ENCODE assay signal across 37 cellular contexts in genomic region chr2:18399601-18400000, GRCh38.
"Had no signal": no experiment of that assay in that cellular context is flagged by ENCODE, and none has a peak within 500 bp of the region (broad histone marks: within the 10 kb centered on the region; RNA-seq: fewer than 3 reads in every experiment).

No MANE protein-coding gene starts in this region.

- H3K36me3 Mint-ChIP-seq: activated naive CD4-positive, alpha-beta T cell treated with anti-CD3 and anti-CD28 coated beads, Interleukin-2, amount 10 ng/mL, durations not matched to agents 7 days and 5 days; immature natural killer cell; naive thymus-derived CD8-positive, alpha-beta T cell; stimulated activated naive B cell treated with anti-CD40 and anti-IgM and Interleukin-4, amounts not matched to agents 10 μg/mL and 1 μg/mL and 100 μg/mL, for 72 hours had no signal

- H3K27me3 ChIP-seq: cardiac muscle cell, colonic mucosa, esophagus squamous epithelium, gastrocnemius medialis, pancreas, sigmoid colon, stomach, thyroid gland, upper lobe of right lung had no signal

- H3K27me3 Mint-ChIP-seq: activated naive CD4-positive, alpha-beta T cell treated with anti-CD3 and anti-CD28 coated beads, Interleukin-2, amount 10 ng/mL, durations not matched to agents 7 days and 5 days had no signal

- H3K9me3 Mint-ChIP-seq: activated CD4-positive, alpha-beta memory T cell treated with anti-CD3 and anti-CD28 coated beads, Interleukin-2, amount 10 ng/mL, durations not matched to agents 7 days and 5 days; activated CD4-positive, alpha-beta T cell treated with anti-CD3 and anti-CD28 coated beads, Interleukin-2, amount 10 ng/mL, durations not matched to agents 7 days and 5 days; activated naive CD4-positive, alpha-beta T cell treated with anti-CD3 and anti-CD28 coated beads, Interleukin-2, amount 10 ng/mL, durations not matched to agents 7 days and 5 days; activated T-cell treated with anti-CD3 and anti-CD28 coated beads, Interleukin-2, amount 50 U/mL, for 24 hours; immature natural killer cell; naive thymus-derived CD8-positive, alpha-beta T cell; neural crest cell; stimulated activated naive B cell treated with anti-CD40 and anti-IgM and Interleukin-4, amounts not matched to agents 10 μg/mL and 1 μg/mL and 100 μg/mL, for 72 hours; T-helper 1 cell treated with Interleukin-12 subunit alpha and Interleukin-12 subunit beta and Interleukin-4 antibody, amounts not matched to agents 30 μg/mL and 1 μg/mL, for 36 hours had no signal

- H3K36me3 ChIP-seq: cardiac muscle cell, colonic mucosa, esophagus squamous epithelium, gastrocnemius medialis, pancreas, prostate gland, sigmoid colon, stomach, thyroid gland, upper lobe of right lung, WERI-Rb-1 had no signal

- ATAC-seq: activated CD4-positive, CD25-positive, alpha-beta regulatory T cell treated with anti-CD3 and anti-CD28 coated beads, Interleukin-2, amount 50 U/mL, for 24 hours; naive thymus-derived CD8-positive, alpha-beta T cell; pancreas; stimulated activated naive B cell treated with anti-CD40 and anti-IgM and Interleukin-4, amounts not matched to agents 10 μg/mL and 1 μg/mL and 100 μg/mL, for 72 hours; upper lobe of right lung had no signal

- H3K27ac Mint-ChIP-seq: activated CD4-positive, alpha-beta memory T cell treated with anti-CD3 and anti-CD28 coated beads, Interleukin-2, amount 10 ng/mL, durations not matched to agents 7 days and 5 days; activated CD4-positive, alpha-beta T cell treated with anti-CD3 and anti-CD28 coated beads, Interleukin-2, amount 10 ng/mL, durations not matched to agents 7 days and 5 days; activated naive CD4-positive, alpha-beta T cell treated with anti-CD3 and anti-CD28 coated beads, Interleukin-2, amount 10 ng/mL, durations not matched to agents 7 days and 5 days; activated T-cell treated with anti-CD3 and anti-CD28 coated beads, Interleukin-2, amount 50 U/mL, for 24 hours; immature natural killer cell; naive thymus-derived CD8-positive, alpha-beta T cell; stimulated activated naive B cell treated with anti-CD40 and anti-IgM and Interleukin-4, amounts not matched to agents 10 μg/mL and 1 μg/mL and 100 μg/mL, for 72 hours; T-helper 1 cell treated with Interleukin-12 subunit alpha and Interleukin-12 subunit beta and Interleukin-4 antibody, amounts not matched to agents 30 μg/mL and 1 μg/mL, for 36 hours had no signal

- H3K4me1 Mint-ChIP-seq: activated CD4-positive, alpha-beta memory T cell treated with anti-CD3 and anti-CD28 coated beads, Interleukin-2, amount 10 ng/mL, durations not matched to agents 7 days and 5 days; activated CD4-positive, alpha-beta T cell treated with anti-CD3 and anti-CD28 coated beads, Interleukin-2, amount 10 ng/mL, durations not matched to agents 7 days and 5 days; activated naive CD4-positive, alpha-beta T cell treated with anti-CD3 and anti-CD28 coated beads, Interleukin-2, amount 10 ng/mL, durations not matched to agents 7 days and 5 days; immature natural killer cell; naive thymus-derived CD8-positive, alpha-beta T cell; neural crest cell; stimulated activated naive B cell treated with anti-CD40 and anti-IgM and Interleukin-4, amounts not matched to agents 10 μg/mL and 1 μg/mL and 100 μg/mL, for 72 hours had no signal

- H3K4me3 ChIP-seq: cardiac muscle cell, colonic mucosa, esophagus squamous epithelium, gastrocnemius medialis, pancreas, prostate gland, sigmoid colon, smooth muscle cell, stomach, thyroid gland, upper lobe of right lung had no signal

- DNase-seq: activated CD4-positive, alpha-beta memory T cell treated with anti-CD3 and anti-CD28 coated beads, Interleukin-2, amount 10 ng/mL, durations not matched to agents 7 days and 5 days; activated CD4-positive, alpha-beta T cell treated with anti-CD3 and anti-CD28 coated beads, Interleukin-2, amount 10 ng/mL, durations not matched to agents 7 days and 5 days; activated CD8-positive, alpha-beta memory T cell treated with anti-CD3 and anti-CD28 coated beads, Interleukin-2, amount 50 U/mL, for 48 hours; activated gamma-delta T cell; activated naive CD4-positive, alpha-beta T cell treated with anti-CD3 and anti-CD28 coated beads, Interleukin-2, amount 10 ng/mL, durations not matched to agents 7 days and 5 days; activated T-cell treated with anti-CD3 and anti-CD28 coated beads, Interleukin-2, amount 50 U/mL, for 24 hours; amniotic stem cell; cerebellar nuclear complex; colonic mucosa; effector CD8-positive, alpha-beta T cell; esophagus squamous epithelium; gastrocnemius medialis; head of caudate nucleus; hypothalamus; immature natural killer cell; left ventricle myocardium superior; midbrain; naive thymus-derived CD8-positive, alpha-beta T cell; nucleus accumbens; pancreas; sigmoid colon; stimulated activated CD4-positive, alpha-beta T cell treated with anti-CD3 and anti-CD28 coated beads, Interleukin-15, amount 100 ng/mL, for 24 hours; stimulated activated CD4-positive, alpha-beta T cell treated with anti-CD3 and anti-CD28 coated beads, Interleukin-2, amount 100 ng/mL, for 24 hours; stimulated activated naive B cell treated with anti-CD40 and anti-IgM and Interleukin-4, amounts not matched to agents 10 μg/mL and 1 μg/mL and 100 μg/mL, for 72 hours; stomach; SW 1271; T1000; thyroid gland; upper lobe of right lung; WERI-Rb-1 had no signal

- H3K9me3 ChIP-seq: colonic mucosa, esophagus squamous epithelium, gastrocnemius medialis, pancreas, prostate gland, sigmoid colon, stomach, thyroid gland, upper lobe of right lung had no signal

- H3K4me2 ChIP-seq: smooth muscle cell had no signal

- H3K4me1 ChIP-seq: colonic mucosa, esophagus squamous epithelium, gastrocnemius medialis, pancreas, prostate gland, sigmoid colon, stomach, thyroid gland, upper lobe of right lung had no signal

- H3K4me3 Mint-ChIP-seq: activated CD4-positive, alpha-beta memory T cell treated with anti-CD3 and anti-CD28 coated beads, Interleukin-2, amount 10 ng/mL, durations not matched to agents 7 days and 5 days; activated CD4-positive, alpha-beta T cell treated with anti-CD3 and anti-CD28 coated beads, Interleukin-2, amount 10 ng/mL, durations not matched to agents 7 days and 5 days; activated naive CD4-positive, alpha-beta T cell treated with anti-CD3 and anti-CD28 coated beads, Interleukin-2, amount 10 ng/mL, durations not matched to agents 7 days and 5 days; activated T-cell treated with anti-CD3 and anti-CD28 coated beads, Interleukin-2, amount 50 U/mL, for 24 hours; immature natural killer cell; naive thymus-derived CD8-positive, alpha-beta T cell; neural crest cell; stimulated activated naive B cell treated with anti-CD40 and anti-IgM and Interleukin-4, amounts not matched to agents 10 μg/mL and 1 μg/mL and 100 μg/mL, for 72 hours; T-helper 1 cell treated with Interleukin-12 subunit alpha and Interleukin-12 subunit beta and Interleukin-4 antibody, amounts not matched to agents 30 μg/mL and 1 μg/mL, for 36 hours had no signal

- H3K27ac ChIP-seq: cardiac muscle cell, colonic mucosa, epithelial cell of prostate, esophagus squamous epithelium, gastrocnemius medialis, pancreas, prostate gland, sigmoid colon, stomach, thyroid gland, upper lobe of right lung, WERI-Rb-1 had no signal
